ENCODE assay signal across 8 cellular contexts in the genomic region with DNA sequence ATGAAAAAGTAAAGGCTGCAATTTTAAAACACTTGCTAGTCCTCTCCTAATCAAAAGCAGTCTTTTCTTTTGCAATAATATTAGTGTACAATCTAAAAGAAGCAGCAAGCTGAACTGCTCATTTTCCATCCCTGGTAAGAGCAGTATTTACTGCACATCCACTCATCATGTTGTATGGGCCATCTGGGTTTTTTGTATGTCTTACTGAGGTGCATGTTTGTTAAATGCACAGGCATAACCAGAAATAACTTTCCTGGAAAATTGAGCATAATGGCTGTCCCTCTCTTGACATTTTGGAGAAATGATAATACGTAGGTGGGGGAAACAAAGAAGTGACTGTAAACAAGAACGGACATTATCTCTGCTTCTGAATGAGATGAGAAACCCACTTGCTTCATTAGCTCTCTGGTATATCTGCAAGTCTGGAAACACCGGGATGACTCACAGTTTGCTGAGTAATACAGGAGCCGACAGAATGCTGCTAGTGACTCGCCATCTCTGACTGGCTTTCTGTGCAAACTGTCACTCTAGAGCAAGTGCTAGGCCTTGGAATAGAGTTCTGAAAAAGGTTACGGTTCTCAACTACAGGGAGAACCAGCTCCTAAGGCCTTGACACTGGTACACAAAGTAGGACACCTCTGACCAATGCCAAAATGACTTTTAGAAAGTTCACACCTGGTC.
DNase-seq lines count a peak whose midpoint lies in the region; ATAC-seq, FAIRE-seq and TF ChIP-seq lines count a peak whose summit lies in the region.

No MANE protein-coding gene starts in this region.

- FAIRE-seq in HTR-8/SVneo (lab: Jason Lieb, UNC) = no peak

- intact Hi-C loops in stomach (cut with DNase I; ENCODE audit: low total_unique reads) = no loop called here
- intact Hi-C loops in OCI-LY7 (cut with micrococcal nuclease; ENCODE audit: unreplicated experiment) = no loop called here

- no peak overlapping the region for H4K5ac ChIP-seq in mesendoderm (ENCODE audit: low read length)

- H3K27me3 ChIP-seq in mesendoderm (ENCODE audit: insufficient read depth, low read length, poor library complexity) (no peaks in the 10 kb centered on the region), stomach (no peaks in the 10 kb centered on the region)

- CTCF ChIA-PET in OCI-LY7 (lab: Charles Lee; ENCODE audit: unreplicated experiment) = no interaction called here

- BruUV-seq in OCI-LY7 (replicated peaks; lab: Mats Ljungman, UMichigan) = no TSS peak

- H3K9me2 ChIP-seq in OCI-LY7 (ENCODE audit: insufficient read depth, low read length) = no peaks in the 10 kb centered on the region

- H3K23ac ChIP-seq in mesendoderm (ENCODE audit: low read length) = no peak overlapping the region

- DNase-seq in A172 (ENCODE audit: low spot score) (peak; percentile 85), HTR-8/SVneo (ENCODE audit: insufficient read length, low spot score) (peak; percentile 2), mesendoderm (peak; percentile 61), stomach (no peak), OCI-LY7 (ENCODE audit: low spot score) (no peak), NCI-H345 treated with DMSO at 0.1 percent for 48 hours (lab: John Stamatoyannopoulos, UW; ENCODE audit: unreplicated experiment) (no peak)

- H4K20me1 ChIP-seq in OCI-LY7 (ENCODE audit: insufficient read depth, low read length) = no peaks in the 10 kb centered on the region

- no peaks in the 10 kb centered on the region for H3K9me3 Mint-ChIP-seq in activated T-helper 17 cell treated with anti-CD3 and anti-CD28 coated beads, Interleukin-2, amount 50 U/mL, for 72 hours

- peak overlapping the region; percentile 92 for H3K27ac Mint-ChIP-seq in activated T-helper 17 cell treated with anti-CD3 and anti-CD28 coated beads, Interleukin-2, amount 50 U/mL, for 72 hours

- WGBS in mesendoderm (ENCODE audit: extremely low coverage, insufficient coverage, low lambda C conversion rate) = no CpG with 5 or more reads among the region's 6 CpGs
- 24 to 60% (median 34%) methylated on average over 6 of the region's 6 CpGs for WGBS in stomach, 5 donors

- H3K4me3 Mint-ChIP-seq in activated T-helper 17 cell treated with anti-CD3 and anti-CD28 coated beads, Interleukin-2, amount 50 U/mL, for 72 hours = peak overlapping the region; percentile 69

- no peaks in the 10 kb centered on the region for H3K36me3 ChIP-seq in mesendoderm (ENCODE audit: control insufficient read depth, insufficient read depth, low read length)
- H3K36me3 ChIP-seq in stomach = no peaks in the 10 kb centered on the region
- H3K36me3 ChIP-seq in OCI-LY7 (ENCODE audit: insufficient read depth, low read length) = no peaks in the 10 kb centered on the region

- H3K4ac ChIP-seq in mesendoderm (ENCODE audit: low read depth, low read length) = no peak overlapping the region

- no peak for TF ChIP-seq CTCF in stomach (IDR thresholded peaks at IDR 0.05)
- no peak for TF ChIP-seq CTCF in OCI-LY7 (conservative IDR thresholded peaks at IDR 0.05; ENCODE audit: low read length)

- no peak overlapping the region for H2BK120ac ChIP-seq in mesendoderm (ENCODE audit: low read depth, low read length)

- TF ChIP-seq POLR2A in stomach (IDR thresholded peaks at IDR 0.05) = no peak

- no peak overlapping the region for H4K8ac ChIP-seq in mesendoderm (ENCODE audit: low read depth, low read length)

- H3K9me3 ChIP-seq in stomach (no peaks in the 10 kb centered on the region), OCI-LY7 (ENCODE audit: low read length) (no peaks in the 10 kb centered on the region)

- H3K4me2 ChIP-seq in mesendoderm (ENCODE audit: low read length) (no peak overlapping the region), OCI-LY7 (ENCODE audit: low read length) (no peak overlapping the region)

- peak; percentile 62 for ATAC-seq in GM18873 (IDR thresholded peaks at IDR 0.05; ENCODE audit: low FRiP score, unreplicated experiment)
- ATAC-seq in activated T-helper 17 cell treated with anti-CD3 and anti-CD28 coated beads, Interleukin-2, amount 50 U/mL, for 72 hours (replicated peaks) = peak; percentile 85

- H3K36me3 Mint-ChIP-seq in activated T-helper 17 cell treated with anti-CD3 and anti-CD28 coated beads, Interleukin-2, amount 50 U/mL, for 72 hours (ENCODE audit: low read depth) = peaks cover 4% of the 10 kb centered on the region

- no peaks in the 10 kb centered on the region for H3K27me3 Mint-ChIP-seq in activated T-helper 17 cell treated with anti-CD3 and anti-CD28 coated beads, Interleukin-2, amount 50 U/mL, for 72 hours

- no peak overlapping the region for H3K27ac ChIP-seq in mesendoderm (ENCODE audit: low read depth, low read length)
- no peak overlapping the region for H3K27ac ChIP-seq in stomach
- H3K27ac ChIP-seq in OCI-LY7 (ENCODE audit: low read depth, low read length, poor library complexity, severe bottlenecking) = no peak overlapping the region

- peaks cover 26% of the 10 kb centered on the region for H3K4me1 Mint-ChIP-seq in activated T-helper 17 cell treated with anti-CD3 and anti-CD28 coated beads, Interleukin-2, amount 50 U/mL, for 72 hours

- H3K4me3 ChIP-seq in mesendoderm (ENCODE audit: low read length) (no peak overlapping the region), stomach (no peak overlapping the region), OCI-LY7 (ENCODE audit: low read depth, low read length, poor library complexity, severe bottlenecking) (no peak overlapping the region)

- H3K56ac ChIP-seq in mesendoderm (ENCODE audit: low read length) = no peak overlapping the region

- no peak overlapping the region for H2BK15ac ChIP-seq in mesendoderm (replicated peaks; ENCODE audit: low read depth)

- H2AFZ ChIP-seq in OCI-LY7 (ENCODE audit: low read length) = no peak overlapping the region

- H3K79me2 ChIP-seq in mesendoderm (ENCODE audit: control insufficient read depth, insufficient read depth, low read length) (no peaks in the 10 kb centered on the region), OCI-LY7 (ENCODE audit: insufficient read depth, low read depth, low read length) (no peaks in the 10 kb centered on the region)

- no peak overlapping the region for H2BK5ac ChIP-seq in mesendoderm (ENCODE audit: low read length)

- H3K4me1 ChIP-seq in mesendoderm (ENCODE audit: control insufficient read depth, low read depth, low read length) = no peaks in the 10 kb centered on the region
- peaks cover 0 to 4% (median 0%) of the 10 kb centered on the region in 4 donors for H3K4me1 ChIP-seq in stomach
- peaks cover 7% of the 10 kb centered on the region for H3K4me1 ChIP-seq in OCI-LY7 (ENCODE audit: insufficient read depth, low read length, poor library complexity, severe bottlenecking)

- H3K9ac ChIP-seq in mesendoderm (ENCODE audit: low read length) = no peak overlapping the region

- POLR2A ChIA-PET in OCI-LY7 (lab: Charles Lee) = no interaction called here

- H2AK5ac ChIP-seq in mesendoderm (ENCODE audit: low read length) = no peak overlapping the region

- H3K18ac ChIP-seq in mesendoderm (ENCODE audit: low read length) = no peak overlapping the region

- H3K79me1 ChIP-seq in mesendoderm (ENCODE audit: low read length) = no peaks in the 10 kb centered on the region

- TF ChIP-seq EP300 in stomach (IDR thresholded peaks at IDR 0.05) = no peak

Comparison
In these comparisons a context has a peak if more than half of its experiments do, and no peak if none do; other contexts are left out.
1. DNase-seq: peak in A172 (single experiment), HTR-8/SVneo (single experiment) and mesendoderm (single experiment); none in stomach (single experiment), OCI-LY7 (single experiment) and NCI-H345 treated with DMSO at 0.1 percent for 48 hours (single experiment).